Comparison of ENCODE assay signal across 8 cellular contexts in the genomic region with DNA sequence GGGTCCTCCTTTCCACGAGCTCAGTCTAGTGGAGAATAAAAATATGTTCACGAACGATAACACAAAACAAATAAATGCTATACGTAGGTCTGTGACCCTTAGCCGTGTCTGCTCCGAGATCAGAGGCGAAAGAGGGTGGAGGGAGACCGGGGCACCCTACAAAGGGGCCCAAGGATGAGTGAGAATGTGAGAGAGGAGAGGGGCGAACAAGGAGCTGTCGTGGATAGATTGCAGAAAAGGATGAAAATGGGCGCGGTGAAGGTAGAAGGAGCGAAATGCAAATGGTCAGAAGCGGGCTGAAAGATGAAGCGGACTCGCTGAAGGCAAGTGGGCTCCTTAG. TPM values are rescaled to one million over a fixed set of nuclear protein-coding genes. Genes with fewer than 3 reads are reported as not detected.
DNase-seq lines count a peak whose midpoint lies in the region; ATAC-seq and TF ChIP-seq lines count a peak whose summit lies in the region.

No MANE protein-coding gene starts in this region.

- no peaks in the 10 kb centered on the region for H3K27me3 Mint-ChIP-seq in activated T-helper 1 cell treated with anti-CD3 and anti-CD28 coated beads, Interleukin-12 subunit alpha, Interleukin-12 subunit beta, Interleukin-2, Interleukin-4 antibody, amounts not matched to agents 30 ng/mL and 10 ng/mL and 1 ng/mL, durations not matched to agents 14 hours and 24 hours and 36 hours (ENCODE audit: insufficient read depth)

- H3K27ac ChIP-seq in suprapubic skin = peak overlapping the region; percentile 91

- H3K9me3 Mint-ChIP-seq in activated T-helper 1 cell treated with anti-CD3 and anti-CD28 coated beads, Interleukin-12 subunit alpha, Interleukin-12 subunit beta, Interleukin-2, Interleukin-4 antibody, amounts not matched to agents 30 ng/mL and 10 ng/mL and 1 ng/mL, durations not matched to agents 14 hours and 24 hours and 36 hours = no peaks in the 10 kb centered on the region

- no peaks in the 10 kb centered on the region for H3K36me3 ChIP-seq in BJ (ENCODE audit: control insufficient read depth, insufficient read depth, low read length)
- H3K36me3 ChIP-seq in suprapubic skin = no peaks in the 10 kb centered on the region

- H3K4me3 ChIP-seq in BJ (ENCODE audit: low read depth, low read length) = peak overlapping the region; percentile 64
- H3K4me3 ChIP-seq in HFF-Myc (replicated peaks; ENCODE audit: low read depth, low read length) = peak overlapping the region; percentile 54
- H3K4me3 ChIP-seq in iPS-18c (ENCODE audit: insufficient read depth, low read depth, low read length) = peak overlapping the region; percentile 57
- H3K4me3 ChIP-seq in suprapubic skin = peak overlapping the region; percentile 69

- POLR2A ChIA-PET in BJ (lab: Charles Lee) = no interaction called here

- peaks cover 16% of the 10 kb centered on the region for H3K4me1 ChIP-seq in suprapubic skin

- in situ Hi-C loops in KBM-7 (cut with MboI; ENCODE audit: low pct_unique_long_range_greater_than_20kb, low sequenced_read_pairs) = no loop called here

- no peak for TF ChIP-seq POLR2A in suprapubic skin (IDR thresholded peaks at IDR 0.05)

- no peak for ATAC-seq in HG02981 (IDR thresholded peaks at IDR 0.05; ENCODE audit: unreplicated experiment)

- no peak for DNase-seq in BJ (ENCODE audit: low read depth)
- no peak for DNase-seq in HFF-Myc (ENCODE audit: extremely low read depth, low read depth)
- DNase-seq in activated T-helper 1 cell treated with anti-CD3 and anti-CD28 coated beads, Interleukin-12 subunit alpha, Interleukin-12 subunit beta, Interleukin-2, Interleukin-4 antibody, amounts not matched to agents 30 ng/mL and 10 ng/mL and 1 ng/mL, durations not matched to agents 14 hours and 24 hours and 36 hours (ENCODE audit: low spot score) = no peak
- no peak for DNase-seq in suprapubic skin (ENCODE audit: low spot score in 2 of 2)
- no peak for DNase-seq in KBM-7
- no peak for DNase-seq in glomerular visceral epithelial cell (ENCODE audit: extremely low spot score)

- CTCF ChIA-PET in BJ (lab: Yijun Ruan, JAX) = no interaction called here

- peak overlapping the region; percentile 73 for H3K27ac Mint-ChIP-seq in activated T-helper 1 cell treated with anti-CD3 and anti-CD28 coated beads, Interleukin-12 subunit alpha, Interleukin-12 subunit beta, Interleukin-2, Interleukin-4 antibody, amounts not matched to agents 30 ng/mL and 10 ng/mL and 1 ng/mL, durations not matched to agents 14 hours and 24 hours and 36 hours

- peak overlapping the region; percentile 98 for H3K4me3 Mint-ChIP-seq in activated T-helper 1 cell treated with anti-CD3 and anti-CD28 coated beads, Interleukin-12 subunit alpha, Interleukin-12 subunit beta, Interleukin-2, Interleukin-4 antibody, amounts not matched to agents 30 ng/mL and 10 ng/mL and 1 ng/mL, durations not matched to agents 14 hours and 24 hours and 36 hours

- 0 out of 2 replicates have a peak, but pooled peaks cover 3% of the 10 kb centered on the region for H3K27me3 ChIP-seq in BJ (ENCODE audit: control insufficient read depth, insufficient read depth, low read length)
- H3K27me3 ChIP-seq in suprapubic skin = no peaks in the 10 kb centered on the region

- no peaks in the 10 kb centered on the region for H3K36me3 Mint-ChIP-seq in activated T-helper 1 cell treated with anti-CD3 and anti-CD28 coated beads, Interleukin-12 subunit alpha, Interleukin-12 subunit beta, Interleukin-2, Interleukin-4 antibody, amounts not matched to agents 30 ng/mL and 10 ng/mL and 1 ng/mL, durations not matched to agents 14 hours and 24 hours and 36 hours (ENCODE audit: low read depth)

- H3K9me3 ChIP-seq in iPS-18c (ENCODE audit: control insufficient read depth, insufficient read depth, low read length) = peaks cover 2% of the 10 kb centered on the region
- H3K9me3 ChIP-seq in suprapubic skin = no peaks in the 10 kb centered on the region

- TF ChIP-seq EP300 in suprapubic skin (IDR thresholded peaks at IDR 0.05) = no peak

- peaks cover 19% of the 10 kb centered on the region for H3K4me1 Mint-ChIP-seq in activated T-helper 1 cell treated with anti-CD3 and anti-CD28 coated beads, Interleukin-12 subunit alpha, Interleukin-12 subunit beta, Interleukin-2, Interleukin-4 antibody, amounts not matched to agents 30 ng/mL and 10 ng/mL and 1 ng/mL, durations not matched to agents 14 hours and 24 hours and 36 hours (ENCODE audit: low read depth)

- 35% methylated on average over 16 of the region's 16 CpGs for WGBS in suprapubic skin

- intact Hi-C loops in activated T-helper 1 cell treated with anti-CD3 and anti-CD28 coated beads, Interleukin-12 subunit alpha, Interleukin-12 subunit beta, Interleukin-2, Interleukin-4 antibody, amounts not matched to agents 30 ng/mL and 10 ng/mL and 1 ng/mL, durations not matched to agents 14 hours and 24 hours and 36 hours (cut with micrococcal nuclease) = loop anchor here (2.0 kb wide), 1 partner anchor 302 kb away; the partner anchor contains the start of gene NKAP

- TF ChIP-seq CTCF in BJ (IDR thresholded peaks at IDR 0.05; ENCODE audit: insufficient read depth, low read depth, low read length) (no peak), HFF-Myc (IDR thresholded peaks at IDR 0.05; ENCODE audit: low read depth, low read length, missing control alignments) (no peak), suprapubic skin (IDR thresholded peaks at IDR 0.05) (no peak)

RNA-seq across cellular contexts. Expression of gene ZBTB33, which starts 6.2 kb away (rescaled TPM):
- 2.2 and 4.6 TPM in 2 replicates for polyA plus RNA-seq in BJ (2011; rRNA removed)
- polyA minus RNA-seq in BJ (2011; rRNA and poly(A)+ RNA removed) = 4.8 and 5.1 TPM in 2 replicates
- 13.0 and 13.4 TPM in 2 replicates for total RNA-seq in activated T-helper 1 cell treated with anti-CD3 and anti-CD28 coated beads, Interleukin-12 subunit alpha, Interleukin-12 subunit beta, Interleukin-2, Interleukin-4 antibody, amounts not matched to agents 30 ng/mL and 10 ng/mL and 1 ng/mL, durations not matched to agents 14 hours and 24 hours and 36 hours
- total RNA-seq in suprapubic skin = 10 to 100 TPM; 19.5 to 29.7 (median 25.5) TPM
